1 cellular context compared by ENCODE assay signal in genomic region chr3:13283877-13284264, GRCh38.
TF ChIP-seq lines count a peak whose summit lies in the region.

No MANE protein-coding gene starts in this region.

TF ChIP-seq in K562, 482 proteins besides CTCF, POLR2A, EP300 and RAD21 (continued from another document):
- TF ChIP-seq, protein P1, sequence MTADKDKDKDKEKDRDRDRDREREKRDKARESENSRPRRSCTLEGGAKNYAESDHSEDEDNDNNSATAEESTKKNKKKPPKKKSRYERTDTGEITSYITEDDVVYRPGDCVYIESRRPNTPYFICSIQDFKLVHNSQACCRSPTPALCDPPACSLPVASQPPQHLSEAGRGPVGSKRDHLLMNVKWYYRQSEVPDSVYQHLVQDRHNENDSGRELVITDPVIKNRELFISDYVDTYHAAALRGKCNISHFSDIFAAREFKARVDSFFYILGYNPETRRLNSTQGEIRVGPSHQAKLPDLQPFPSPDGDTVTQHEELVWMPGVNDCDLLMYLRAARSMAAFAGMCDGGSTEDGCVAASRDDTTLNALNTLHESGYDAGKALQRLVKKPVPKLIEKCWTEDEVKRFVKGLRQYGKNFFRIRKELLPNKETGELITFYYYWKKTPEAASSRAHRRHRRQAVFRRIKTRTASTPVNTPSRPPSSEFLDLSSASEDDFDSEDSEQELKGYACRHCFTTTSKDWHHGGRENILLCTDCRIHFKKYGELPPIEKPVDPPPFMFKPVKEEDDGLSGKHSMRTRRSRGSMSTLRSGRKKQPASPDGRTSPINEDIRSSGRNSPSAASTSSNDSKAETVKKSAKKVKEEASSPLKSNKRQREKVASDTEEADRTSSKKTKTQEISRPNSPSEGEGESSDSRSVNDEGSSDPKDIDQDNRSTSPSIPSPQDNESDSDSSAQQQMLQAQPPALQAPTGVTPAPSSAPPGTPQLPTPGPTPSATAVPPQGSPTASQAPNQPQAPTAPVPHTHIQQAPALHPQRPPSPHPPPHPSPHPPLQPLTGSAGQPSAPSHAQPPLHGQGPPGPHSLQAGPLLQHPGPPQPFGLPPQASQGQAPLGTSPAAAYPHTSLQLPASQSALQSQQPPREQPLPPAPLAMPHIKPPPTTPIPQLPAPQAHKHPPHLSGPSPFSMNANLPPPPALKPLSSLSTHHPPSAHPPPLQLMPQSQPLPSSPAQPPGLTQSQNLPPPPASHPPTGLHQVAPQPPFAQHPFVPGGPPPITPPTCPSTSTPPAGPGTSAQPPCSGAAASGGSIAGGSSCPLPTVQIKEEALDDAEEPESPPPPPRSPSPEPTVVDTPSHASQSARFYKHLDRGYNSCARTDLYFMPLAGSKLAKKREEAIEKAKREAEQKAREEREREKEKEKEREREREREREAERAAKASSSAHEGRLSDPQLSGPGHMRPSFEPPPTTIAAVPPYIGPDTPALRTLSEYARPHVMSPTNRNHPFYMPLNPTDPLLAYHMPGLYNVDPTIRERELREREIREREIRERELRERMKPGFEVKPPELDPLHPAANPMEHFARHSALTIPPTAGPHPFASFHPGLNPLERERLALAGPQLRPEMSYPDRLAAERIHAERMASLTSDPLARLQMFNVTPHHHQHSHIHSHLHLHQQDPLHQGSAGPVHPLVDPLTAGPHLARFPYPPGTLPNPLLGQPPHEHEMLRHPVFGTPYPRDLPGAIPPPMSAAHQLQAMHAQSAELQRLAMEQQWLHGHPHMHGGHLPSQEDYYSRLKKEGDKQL (CRISPR knock-in tag; IDR thresholded peaks at IDR 0.05; ENCODE audit: borderline replicate concordance): no peak
- TF ChIP-seq ZEB2 (IDR thresholded peaks at IDR 0.05) (0 out of 2 replicates have a peak, but pooled peaks have one; percentile 25), HMGN3 (IDR thresholded peaks at IDR 0.05; ENCODE audit: borderline replicate concordance, extremely low read depth, insufficient read length, low read depth, low read length) (no peak), ZNF589 (CRISPR knock-in tag; IDR thresholded peaks at IDR 0.05; ENCODE audit: low read depth) (no peak), FIP1L1 (IDR thresholded peaks at IDR 0.05; ENCODE audit: low read depth, low read length, poor library complexity, severe bottlenecking) (no peak), NR2F6 (CRISPR knock-in tag; IDR thresholded peaks at IDR 0.05) (no peak)
